In the genomic region with DNA sequence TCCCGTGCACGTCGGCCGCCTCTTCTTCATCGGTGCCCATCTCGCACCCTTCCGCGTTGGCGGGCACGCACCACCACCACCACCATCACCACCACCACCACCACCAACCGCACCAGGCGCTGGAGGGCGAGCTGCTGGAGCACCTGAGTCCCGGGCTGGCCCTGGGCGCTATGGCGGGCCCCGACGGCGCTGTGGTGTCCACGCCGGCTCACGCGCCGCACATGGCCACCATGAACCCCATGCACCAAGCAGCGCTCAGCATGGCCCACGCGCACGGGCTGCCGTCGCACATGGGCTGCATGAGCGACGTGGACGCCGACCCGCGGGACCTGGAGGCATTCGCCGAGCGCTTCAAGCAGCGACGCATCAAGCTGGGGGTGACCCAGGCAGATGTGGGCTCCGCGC, we compare ENCODE assay signal across 33 cellular contexts. TPM values are rescaled to one million over a fixed set of nuclear protein-coding genes. Genes with fewer than 3 reads are reported as not detected.
A peak's percentile ranks its signal among the peaks of the same experiment; 100 is the strongest.
DNase-seq lines count a peak whose midpoint lies in the region; ATAC-seq and TF ChIP-seq lines count a peak whose summit lies in the region.
"Had no signal": no experiment of that assay in that cellular context is flagged by ENCODE, and none has a peak within 500 bp of the region (broad histone marks: within the 10 kb centered on the region; RNA-seq: fewer than 3 reads in every experiment).

No MANE protein-coding gene starts in this region.

- H3K36me3 ChIP-seq in NT2/D1 (ENCODE audit: insufficient read depth, insufficient read length, low read length) (no peaks in the 10 kb centered on the region), OCI-LY7 (ENCODE audit: insufficient read depth, low read length) (no peaks in the 10 kb centered on the region)
- H3K36me3 ChIP-seq in CD8-positive, alpha-beta T cell (ENCODE audit: insufficient read depth, low read length) = no peaks in the 10 kb centered on the region
- H3K36me3 ChIP-seq: BE2C, cardiac muscle cell, left ventricle myocardium inferior, neutrophil, spleen, thyroid gland, uterus had no signal

- peaks cover 21% of the 10 kb centered on the region for H3K4me1 Mint-ChIP-seq in glutamatergic neuron (ENCODE audit: low read depth, unreplicated experiment)
- peaks cover 12% of the 10 kb centered on the region for H3K4me1 Mint-ChIP-seq in stimulated activated effector memory CD8-positive, alpha-beta T cell treated with anti-CD3 and anti-CD28 coated beads, Interleukin-12 subunit alpha, Interleukin-12 subunit beta, amount 100 ng/mL, for 72 hours
- peaks cover 21% of the 10 kb centered on the region for H3K4me1 Mint-ChIP-seq in CD8-positive, alpha-beta T cell (ENCODE audit: low read depth)

- no peak overlapping the region for H3K9ac ChIP-seq in NT2/D1 (ENCODE audit: insufficient read length, low read depth)

- no peaks in the 10 kb centered on the region for H3K9me3 ChIP-seq in NT2/D1 (ENCODE audit: insufficient read depth, low read length)
- H3K9me3 ChIP-seq in OCI-LY7 (ENCODE audit: low read length) = no peaks in the 10 kb centered on the region
- H3K9me3 ChIP-seq in CD8-positive, alpha-beta T cell (ENCODE audit: low read length) = no peaks in the 10 kb centered on the region
- H3K9me3 ChIP-seq: left ventricle myocardium inferior, neutrophil, thyroid gland, uterus had no signal

- peaks cover 5% of the 10 kb centered on the region for H3K36me3 Mint-ChIP-seq in glutamatergic neuron (ENCODE audit: unreplicated experiment)
- peaks cover 19% of the 10 kb centered on the region for H3K36me3 Mint-ChIP-seq in stimulated activated effector memory CD8-positive, alpha-beta T cell treated with anti-CD3 and anti-CD28 coated beads, Interleukin-12 subunit alpha, Interleukin-12 subunit beta, amount 100 ng/mL, for 72 hours
- no peaks in the 10 kb centered on the region for H3K36me3 Mint-ChIP-seq in CD8-positive, alpha-beta T cell
- H3K36me3 Mint-ChIP-seq: activated naive CD4-positive, alpha-beta T cell treated with anti-CD3 and anti-CD28 coated beads, Interleukin-2, amount 50 U/mL, for 24 hours had no signal

- H3K27ac ChIP-seq in OCI-LY7 (ENCODE audit: low read depth, low read length, poor library complexity, severe bottlenecking) = no peak overlapping the region
- no peak overlapping the region for H3K27ac ChIP-seq in CD8-positive, alpha-beta T cell (ENCODE audit: low read depth, low read length)
- H3K27ac ChIP-seq: cardiac muscle cell, coronary artery, left ventricle myocardium inferior, neutrophil, spleen, thyroid gland, uterus, VCaP had no signal

- H3K27me3 ChIP-seq in NT2/D1 (ENCODE audit: insufficient read depth, insufficient read length) = peaks cover 99% of the 10 kb centered on the region
- H3K27me3 ChIP-seq in CD8-positive, alpha-beta T cell (ENCODE audit: insufficient read depth, low read length) = peaks cover 33% of the 10 kb centered on the region

- H3K4me2 ChIP-seq in OCI-LY7 (ENCODE audit: low read length) = no peak overlapping the region

- no peak overlapping the region for H2AFZ ChIP-seq in OCI-LY7 (ENCODE audit: low read length)

- no peaks in the 10 kb centered on the region for H3K79me2 ChIP-seq in OCI-LY7 (ENCODE audit: insufficient read depth, low read depth, low read length)

- intact Hi-C loops in OCI-LY7 (cut with micrococcal nuclease; ENCODE audit: unreplicated experiment) = no loop called here
- intact Hi-C loops in CD8-positive, alpha-beta T cell (cut with DNase I, micrococcal nuclease) = no loop called here

- H3K27ac Mint-ChIP-seq in glutamatergic neuron (ENCODE audit: unreplicated experiment) = no peak overlapping the region
- H3K27ac Mint-ChIP-seq in stimulated activated effector memory CD8-positive, alpha-beta T cell treated with anti-CD3 and anti-CD28 coated beads, Interleukin-12 subunit alpha, Interleukin-12 subunit beta, amount 100 ng/mL, for 72 hours = no peak overlapping the region
- no peak overlapping the region for H3K27ac Mint-ChIP-seq in CD8-positive, alpha-beta T cell

- no peak for TF ChIP-seq CTCF in glutamatergic neuron (IDR thresholded peaks at IDR 0.05; ENCODE audit: partially characterized antibody, unreplicated experiment)
- TF ChIP-seq CTCF in OCI-LY7 (conservative IDR thresholded peaks at IDR 0.05; ENCODE audit: low read length) = no peak
- TF ChIP-seq CTCF in CD8-positive, alpha-beta T cell (IDR thresholded peaks at IDR 0.05) = no peak

- DNase-seq in activated gamma-delta T cell (lab: John Stamatoyannopoulos, UW) (peak; percentile 11), activated gamma-delta T cell treated with Interleukin-2 at 50 U/mL for 16 hours (no peak), NT2/D1 (ENCODE audit: low read depth, low spot score) (no peak), glutamatergic neuron (no peak), amniotic stem cell (lab: John Stamatoyannopoulos, UW) (no peak), OCI-LY7 (ENCODE audit: low spot score) (no peak)
- no peak for DNase-seq in stimulated activated effector memory CD8-positive, alpha-beta T cell treated with anti-CD3 and anti-CD28 coated beads, Interleukin-12 subunit alpha, Interleukin-12 subunit beta, amount 100 ng/mL, for 72 hours (ENCODE audit: low spot score in 2 of 2)
- no peak for DNase-seq in CD8-positive, alpha-beta T cell
- DNase-seq: ACHN; activated CD4-positive, alpha-beta T cell treated with anti-CD3 and anti-CD28 coated beads for 48 hours; aorta; BE2C; DMS153; effector CD8-positive, alpha-beta T cell; left ventricle myocardium inferior; mesendoderm; NCI-H1092; NCI-H1694; NCI-H446 treated with DMSO at 0.1 percent for 48 hours; NCI-H82; spleen; stimulated activated CD4-positive, alpha-beta T cell treated with anti-CD3 and anti-CD28 coated beads, Interleukin-2, amount 100 ng/mL, for 24 hours; T-helper 9 cell; thyroid gland; uterus had no signal

- H3K27me3 Mint-ChIP-seq in glutamatergic neuron (ENCODE audit: unreplicated experiment) = peaks cover 53% of the 10 kb centered on the region
- peaks cover 77% of the 10 kb centered on the region for H3K27me3 Mint-ChIP-seq in CD8-positive, alpha-beta T cell (ENCODE audit: low read depth)

- ATAC-seq in stimulated activated effector memory CD8-positive, alpha-beta T cell treated with anti-CD3 and anti-CD28 coated beads, Interleukin-12 subunit alpha, Interleukin-12 subunit beta, amount 100 ng/mL, for 72 hours = no peak
- ATAC-seq in CD8-positive, alpha-beta T cell = no peak
- ATAC-seq: K562 had no signal

- CTCF ChIA-PET in OCI-LY7 (lab: Charles Lee; ENCODE audit: unreplicated experiment) = no interaction called here
- CTCF ChIA-PET in CD8-positive, alpha-beta T cell (lab: Charles Lee) = no interaction called here

- BruUV-seq in OCI-LY7 (replicated peaks; lab: Mats Ljungman, UMichigan) = no TSS peak

- peak overlapping the region; percentile 84 for H3K4me3 Mint-ChIP-seq in glutamatergic neuron (ENCODE audit: unreplicated experiment)
- peak overlapping the region; percentile 53 for H3K4me3 Mint-ChIP-seq in stimulated activated effector memory CD8-positive, alpha-beta T cell treated with anti-CD3 and anti-CD28 coated beads, Interleukin-12 subunit alpha, Interleukin-12 subunit beta, amount 100 ng/mL, for 72 hours
- no peak overlapping the region for H3K4me3 Mint-ChIP-seq in CD8-positive, alpha-beta T cell

- H3K9me3 Mint-ChIP-seq in glutamatergic neuron (ENCODE audit: unreplicated experiment) = peaks cover 25% of the 10 kb centered on the region
- H3K9me3 Mint-ChIP-seq in stimulated activated effector memory CD8-positive, alpha-beta T cell treated with anti-CD3 and anti-CD28 coated beads, Interleukin-12 subunit alpha, Interleukin-12 subunit beta, amount 100 ng/mL, for 72 hours = peaks cover 2% of the 10 kb centered on the region
- H3K9me3 Mint-ChIP-seq in CD8-positive, alpha-beta T cell = no peaks in the 10 kb centered on the region

- H3K4me1 ChIP-seq in NT2/D1 (ENCODE audit: insufficient read depth, insufficient read length) = peaks cover 5% of the 10 kb centered on the region
- H3K4me1 ChIP-seq in OCI-LY7 (ENCODE audit: insufficient read depth, low read length, poor library complexity, severe bottlenecking) = no peaks in the 10 kb centered on the region
- H3K4me1 ChIP-seq in CD8-positive, alpha-beta T cell (ENCODE audit: insufficient read depth, low read length) = no peaks in the 10 kb centered on the region
- H3K4me1 ChIP-seq: BE2C had no signal

- no peaks in the 10 kb centered on the region for H4K20me1 ChIP-seq in OCI-LY7 (ENCODE audit: insufficient read depth, low read length)

- POLR2A ChIA-PET in OCI-LY7 (lab: Charles Lee) = no interaction called here
- POLR2A ChIA-PET in CD8-positive, alpha-beta T cell (lab: Charles Lee) = no interaction called here

- H3K4me3 ChIP-seq in NT2/D1 (ENCODE audit: insufficient read length, low read depth) (peak overlapping the region; percentile 8), OCI-LY7 (ENCODE audit: low read depth, low read length, poor library complexity, severe bottlenecking) (no peak overlapping the region)
- H3K4me3 ChIP-seq in CD8-positive, alpha-beta T cell (ENCODE audit: low read depth, low read length) = no peak overlapping the region
- H3K4me3 ChIP-seq: coronary artery, K562, thyroid gland, uterus had no signal

- no peaks in the 10 kb centered on the region for H3K9me2 ChIP-seq in OCI-LY7 (ENCODE audit: insufficient read depth, low read length)

RNA-seq across cellular contexts. Expression of gene POU4F2, which starts 1.3 kb away (rescaled TPM):
- 1.8 TPM for total RNA-seq in glutamatergic neuron (ENCODE audit: unreplicated experiment)
- not detected in 2 replicates for total RNA-seq in OCI-LY7 (2014; rRNA removed; shearing (Covaris generic))
- not detected in 2 replicates for total RNA-seq in OCI-LY7 (2022)
- not detected for total RNA-seq in CD8-positive, alpha-beta T cell
- total RNA-seq: aorta, epithelial cell of proximal tubule, HT-29, K562, left ventricle myocardium inferior, spleen, thyroid gland, uterus had no signal
